Comparison of ENCODE assay signal across 8 cellular contexts in genomic region chr7:130070900-130071622, GRCh38. TPM values are rescaled to one million over a fixed set of nuclear protein-coding genes. Genes with fewer than 3 reads are reported as not detected.
DNase-seq lines count a peak whose midpoint lies in the region; ATAC-seq and TF ChIP-seq lines count a peak whose summit lies in the region.

No MANE protein-coding gene starts in this region.

- H3K27me3 ChIP-seq in foreskin keratinocyte (no peaks in the 10 kb centered on the region), prostate gland (replicated peaks; ENCODE audit: insufficient read depth) (no peaks in the 10 kb centered on the region)

- WGBS in prostate gland = under 1% methylated on average over 10 of the region's 10 CpGs

- no peaks in the 10 kb centered on the region for H3K9me3 ChIP-seq in prostate gland

- H3K4me1 ChIP-seq in foreskin keratinocyte (peaks cover 13% of the 10 kb centered on the region), prostate gland (replicated peaks) (peaks cover 2% of the 10 kb centered on the region)

- peak overlapping the region; percentile 97 for H3K4me3 ChIP-seq in WI38 (ENCODE audit: low read depth, low read length)
- H3K4me3 ChIP-seq in prostate gland = peak overlapping the region; percentile 61 to 97

- no peaks in the 10 kb centered on the region for H3K36me3 ChIP-seq in prostate gland

- intact Hi-C loops in prostate gland (cut with DNase I) = loop anchor here (2.0 to 10.0 kb wide), 2 partner anchors 598 to 684 kb away; partner anchors contain the start of gene COPG2

- ATAC-seq in GM18511 (IDR thresholded peaks at IDR 0.05; ENCODE audit: unreplicated experiment) = peak; percentile 12
- peak; percentile 2 for ATAC-seq in HG03064 (IDR thresholded peaks at IDR 0.05; ENCODE audit: low read depth, unreplicated experiment)
- peak; percentile 23 for ATAC-seq in foreskin keratinocyte

- H3K27ac ChIP-seq in foreskin keratinocyte (peak overlapping the region; percentile 61), prostate gland (peak overlapping the region; percentile 88 to 89)

- TF ChIP-seq POLR2A in prostate gland (IDR thresholded peaks at IDR 0.05) = no peak

- peak in 1 of 2 donors; percentile 18 for DNase-seq in foreskin keratinocyte
- DNase-seq in prostate gland (ENCODE audit: low spot score) = no peak
- DNase-seq in NCI-H2081 treated with DMSO at 0.1 percent for 48 hours (lab: John Stamatoyannopoulos, UW) = no peak
- DNase-seq in COR-L47 (lab: John Stamatoyannopoulos, UW) = no peak
- no peak for DNase-seq in cerebellar nuclear complex (lab: John Stamatoyannopoulos, UW)

- TF ChIP-seq CTCF in WI38 (IDR thresholded peaks at IDR 0.05; ENCODE audit: low read depth, low read length) (no peak), foreskin keratinocyte (conservative IDR thresholded peaks at IDR 0.05) (no peak), prostate gland (IDR thresholded peaks at IDR 0.05) (no peak)

RNA-seq across cellular contexts. Expression of gene KLHDC10, which starts 0.7 kb away (rescaled TPM):
- total RNA-seq in foreskin keratinocyte (17.8 and 19.9 TPM in 2 replicates), prostate gland (10 to 100 TPM; 18.7 to 34.7 TPM)
- polyA plus RNA-seq in foreskin keratinocyte = 5.0 and 5.4 TPM in 2 replicates

RNA-seq across cellular contexts. Expression of gene ZC3HC1, which starts 19.9 kb away (rescaled TPM):
- total RNA-seq in foreskin keratinocyte = 19.6 and 20.5 TPM in 2 replicates
- 19.4 and 21.8 TPM in 2 replicates for polyA plus RNA-seq in foreskin keratinocyte
- 10 to 100 TPM; 11.8 to 24.4 TPM for total RNA-seq in prostate gland
